Comparison of ENCODE assay signal across 8 cellular contexts in the genomic region with DNA sequence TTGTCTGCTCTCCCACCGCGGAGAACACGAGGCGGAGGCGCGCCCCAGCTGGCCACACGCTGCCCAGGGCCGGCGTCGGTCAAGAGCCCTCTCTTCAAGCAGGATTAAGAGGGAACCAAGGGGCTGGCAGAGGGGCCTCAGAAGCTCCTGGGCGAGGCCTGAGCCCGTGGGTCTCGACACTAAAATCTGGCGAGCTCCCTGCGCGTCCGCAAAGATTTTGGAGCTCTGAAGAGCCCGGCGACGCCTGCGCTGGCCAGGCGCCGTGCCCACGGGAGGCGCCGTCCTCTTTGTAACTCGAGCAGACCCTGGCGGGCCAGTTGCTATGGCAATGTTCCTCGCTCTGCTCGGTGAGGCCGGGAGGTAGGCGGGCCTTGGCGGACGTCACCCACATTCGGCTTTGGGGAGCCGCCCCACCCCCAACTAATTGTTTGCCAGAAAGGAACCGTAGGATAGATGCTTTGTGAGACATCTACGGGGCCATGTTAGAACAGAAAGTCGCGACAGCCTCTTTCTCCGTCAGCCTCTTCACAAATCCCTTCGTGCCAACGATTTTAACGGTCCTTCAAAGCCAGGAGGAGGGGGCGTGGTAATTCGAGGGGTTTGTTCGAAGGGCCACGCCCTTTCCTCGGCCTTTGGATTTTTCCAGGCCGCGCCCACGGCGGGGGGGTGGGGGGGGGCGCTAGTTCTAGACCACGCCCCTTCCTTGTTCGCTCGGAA.
DNase-seq lines count a peak whose midpoint lies in the region; ATAC-seq and TF ChIP-seq lines count a peak whose summit lies in the region.

No MANE protein-coding gene starts in this region.

- H3K4me2 ChIP-seq in DOHH2 (ENCODE audit: low read length) = peak overlapping the region; percentile 99

- H3K4me3 ChIP-seq in DOHH2 (ENCODE audit: low read length) (peak overlapping the region; percentile 92), fibroblast of pulmonary artery (replicated peaks; ENCODE audit: low read depth, low read length) (peak overlapping the region; percentile 59)

- no peaks in the 10 kb centered on the region for H3K9me3 Mint-ChIP-seq in nephron

- TF ChIP-seq CTCF in DOHH2 (IDR thresholded peaks at IDR 0.05; ENCODE audit: low read depth, low read length, poor library complexity, severe bottlenecking) (peak; percentile 18), fibroblast of pulmonary artery (IDR thresholded peaks at IDR 0.05; ENCODE audit: low read length, missing control alignments) (no peak), nephron (IDR thresholded peaks at IDR 0.05; ENCODE audit: unreplicated experiment in 3 of 3) (peak in 1 of 3 experiments; percentile 15)

- peak overlapping the region; percentile 88 to 98 (median 96) for H3K4me3 Mint-ChIP-seq in nephron

- H4K20me1 ChIP-seq in DOHH2 (ENCODE audit: control insufficient read depth, insufficient read depth, low read depth, low read length) = peaks cover 26% of the 10 kb centered on the region

- no peaks in the 10 kb centered on the region for H3K9me2 ChIP-seq in DOHH2 (replicated peaks; ENCODE audit: control insufficient read depth, low read length)

- no peaks in the 10 kb centered on the region for H3K27me3 Mint-ChIP-seq in nephron (ENCODE audit: low read depth)

- ATAC-seq in GM21825 (IDR thresholded peaks at IDR 0.05; ENCODE audit: unreplicated experiment) = peak; percentile 62
- ATAC-seq in stimulated activated naive CD8-positive, alpha-beta T cell treated with anti-CD3 and anti-CD28 coated beads, Interleukin-15, Interleukin-2, amounts not matched to agents 100 U/mL and 50 U/mL, for 24 hours = peak; percentile 66

- peaks cover 43% of the 10 kb centered on the region for H3K79me2 ChIP-seq in DOHH2 (ENCODE audit: control insufficient read depth, low read length)

- peaks cover 36% of the 10 kb centered on the region for H3K4me1 ChIP-seq in DOHH2 (ENCODE audit: control insufficient read depth, low read length)

- peaks cover 30% of the 10 kb centered on the region for H3K4me1 Mint-ChIP-seq in nephron

- peaks cover 9% of the 10 kb centered on the region for H3K36me3 Mint-ChIP-seq in nephron (ENCODE audit: low read depth)

- H3F3A ChIP-seq in DOHH2 (ENCODE audit: control insufficient read depth, insufficient read depth) = peaks cover 14% of the 10 kb centered on the region

- DNase-seq in RPMI8226 (peak; percentile 95), fibroblast of pulmonary artery (ENCODE audit: low read depth) (peak; percentile 96)
- DNase-seq in activated T-helper 9 cell treated with anti-CD3 and anti-CD28 coated beads, Interleukin-2, amount 50 U/mL, for 16 hours (ENCODE audit: low read depth) = peak; percentile 76
- DNase-seq in stimulated activated naive CD8-positive, alpha-beta T cell treated with anti-CD3 and anti-CD28 coated beads, Interleukin-15, Interleukin-2, amounts not matched to agents 100 U/mL and 50 U/mL, for 24 hours = peak; percentile 87

- H3K36me3 ChIP-seq in DOHH2 (ENCODE audit: control insufficient read depth, low read length) (peaks cover 37% of the 10 kb centered on the region), KOPT-K1 (ENCODE audit: insufficient read depth, low read length) (peaks cover 18% of the 10 kb centered on the region)

- peak overlapping the region; percentile 89 for H3K27ac ChIP-seq in DOHH2 (ENCODE audit: low read depth, low read length)
- peak overlapping the region; percentile 95 for H3K27ac ChIP-seq in KOPT-K1 (ENCODE audit: low read depth, low read length, poor library complexity, severe bottlenecking)

- peak overlapping the region; percentile 99 to 100 (median 100) for H3K27ac Mint-ChIP-seq in nephron

- H3K27me3 ChIP-seq in DOHH2 (ENCODE audit: control insufficient read depth, low read length) = no peaks in the 10 kb centered on the region

- no peaks in the 10 kb centered on the region for H3K9me3 ChIP-seq in DOHH2 (ENCODE audit: control insufficient read depth, insufficient read depth, low read length)
- H3K9me3 ChIP-seq in KOPT-K1 (ENCODE audit: insufficient read depth, low read length, poor library complexity, severe bottlenecking) = no peaks in the 10 kb centered on the region

Comparison
In these comparisons a context has a peak if more than half of its experiments do, and no peak if none do; other contexts are left out.
1. Peak in every context shown above with its lines: DNase-seq, ATAC-seq, H3K4me3 ChIP-seq and H3K27ac ChIP-seq.